14 cellular contexts compared by ENCODE assay signal in the genomic region with DNA sequence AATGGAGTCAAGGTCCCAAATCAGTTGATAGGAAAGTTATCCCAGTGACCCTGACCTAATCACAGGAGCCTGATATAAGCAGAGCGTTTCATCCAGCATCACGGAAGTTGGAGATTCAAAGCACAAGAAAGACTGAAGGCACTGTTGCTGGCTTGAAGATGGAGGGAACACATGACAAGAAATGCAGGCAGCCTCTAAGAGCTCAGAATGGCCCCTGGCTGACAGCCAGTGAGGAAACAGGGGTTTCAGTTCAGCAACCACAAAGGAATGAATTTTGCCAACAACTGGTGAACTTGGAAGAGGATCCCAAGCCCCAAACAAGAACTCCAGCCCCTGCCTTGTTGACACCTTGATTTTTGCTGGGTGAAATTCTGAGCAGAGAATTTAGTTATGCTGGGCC.
DNase-seq lines count a peak whose midpoint lies in the region; ATAC-seq and TF ChIP-seq lines count a peak whose summit lies in the region.
"Had no signal": no experiment of that assay in that cellular context is flagged by ENCODE, and none has a peak within 500 bp of the region (broad histone marks: within the 10 kb centered on the region; RNA-seq: fewer than 3 reads in every experiment).

No MANE protein-coding gene starts in this region.

- H3K4me1 ChIP-seq in SJCRH30: peaks cover 45% of the 10 kb centered on the region
- no peaks in the 10 kb centered on the region for H3K4me1 ChIP-seq in testis
- H3K4me1 ChIP-seq in PC-9 (replicated peaks; ENCODE audit: insufficient read depth): no peaks in the 10 kb centered on the region
- H3K4me1 ChIP-seq: BLaER1 had no signal

- POLR2A ChIA-PET in PC-9 (lab: Charles Lee; ENCODE audit: unreplicated experiment): no interaction called here

- no peak overlapping the region for H2AFZ ChIP-seq in PC-9

- H3K36me3 ChIP-seq in SJCRH30 (no peaks in the 10 kb centered on the region), testis (ENCODE audit: low read depth, missing control alignments) (no peaks in the 10 kb centered on the region), PC-9 (ENCODE audit: low read depth) (no peaks in the 10 kb centered on the region)
- H3K36me3 ChIP-seq: BLaER1 had no signal

- no TSS peak for BruUV-seq in PC-9 (replicated peaks; lab: Mats Ljungman, UMichigan)

- no peaks in the 10 kb centered on the region for H3K9me3 ChIP-seq in SJCRH30 (replicated peaks)
- H3K9me3 ChIP-seq in testis: no peaks in the 10 kb centered on the region
- no peaks in the 10 kb centered on the region for H3K9me3 ChIP-seq in PC-9 (ENCODE audit: insufficient read depth, low read depth)
- H3K9me3 ChIP-seq: BLaER1 had no signal

- H3F3A ChIP-seq in PC-9 (ENCODE audit: insufficient read depth, low read depth): no peaks in the 10 kb centered on the region

- ATAC-seq in GM18867 (IDR thresholded peaks at IDR 0.05; ENCODE audit: unreplicated experiment): no peak
- ATAC-seq in HG02798 (IDR thresholded peaks at IDR 0.05; ENCODE audit: poor library complexity, unreplicated experiment): no peak

- H3K27ac ChIP-seq in SJCRH30 (peak overlapping the region; percentile 87), testis (no peak overlapping the region), PC-9 (no peak overlapping the region)
- H3K27ac ChIP-seq: BLaER1 had no signal

- 51 to 84% methylated on average over 2 of the region's 2 CpGs for WGBS in testis, 2 donors

- H3K27me3 ChIP-seq in SJCRH30: no peaks in the 10 kb centered on the region
- H3K27me3 ChIP-seq in testis: no peaks in the 10 kb centered on the region
- H3K27me3 ChIP-seq in PC-9 (ENCODE audit: insufficient read depth, low read depth): peaks cover 5% of the 10 kb centered on the region; the same call in 1 of the 2 replicates
- H3K27me3 ChIP-seq: BLaER1 had no signal

- H3K4me3 ChIP-seq in SJCRH30 (no peak overlapping the region), testis (no peak overlapping the region), PC-9 (no peak overlapping the region)
- H3K4me3 ChIP-seq: BLaER1 had no signal

- H4K20me1 ChIP-seq in PC-9 (ENCODE audit: insufficient read depth): no peaks in the 10 kb centered on the region
- H4K20me1 ChIP-seq: BLaER1 had no signal

- no peak overlapping the region for H3K4me2 ChIP-seq in PC-9
- H3K4me2 ChIP-seq: BLaER1 had no signal

- TF ChIP-seq CTCF in testis (IDR thresholded peaks at IDR 0.05): no peak
- no peak for TF ChIP-seq CTCF in PC-9 (conservative IDR thresholded peaks at IDR 0.05)

- no peaks in the 10 kb centered on the region for H3K79me2 ChIP-seq in PC-9 (ENCODE audit: low read depth)

- CTCF ChIA-PET in PC-9 (lab: Charles Lee): no interaction called here

- intact Hi-C loops in testis (cut with DNase I; ENCODE audit: low total_unique reads): no loop called here
- intact Hi-C loops in PC-9 (cut with micrococcal nuclease; ENCODE audit: unreplicated experiment): no loop called here

- TF ChIP-seq POLR2A in testis (IDR thresholded peaks at IDR 0.05): no peak

- peak; percentile 88 to 98 for DNase-seq in SJCRH30
- peak; percentile 50 for DNase-seq in globus pallidus (ENCODE audit: low spot score)
- DNase-seq in myocyte (ENCODE audit: low read depth): peak; percentile 27
- DNase-seq in testis: peak; percentile 18
- DNase-seq in PC-9: no peak
- DNase-seq in NCI-H2081 (lab: John Stamatoyannopoulos, UW): no peak
- DNase-seq: H9, NCI-H1436 treated with DMSO at 0.1 percent for 48 hours, NCI-H345, NCI-H69, SHP77 had no signal

- 0 out of 2 replicates have a peak, but pooled peaks cover 3% of the 10 kb centered on the region for H3K9me2 ChIP-seq in PC-9 (ENCODE audit: insufficient read depth)

Comparison
In these comparisons a context has a peak if more than half of its experiments do, and no peak if none do; other contexts are left out.
1. DNase-seq: peak in SJCRH30 (2 of 2), globus pallidus (single experiment), myocyte (single experiment) and testis (single experiment); none in PC-9 (0 of 2) and NCI-H2081 (0 of 2).